Comparison of ENCODE assay signal across 1 cellular context in the genomic region with DNA sequence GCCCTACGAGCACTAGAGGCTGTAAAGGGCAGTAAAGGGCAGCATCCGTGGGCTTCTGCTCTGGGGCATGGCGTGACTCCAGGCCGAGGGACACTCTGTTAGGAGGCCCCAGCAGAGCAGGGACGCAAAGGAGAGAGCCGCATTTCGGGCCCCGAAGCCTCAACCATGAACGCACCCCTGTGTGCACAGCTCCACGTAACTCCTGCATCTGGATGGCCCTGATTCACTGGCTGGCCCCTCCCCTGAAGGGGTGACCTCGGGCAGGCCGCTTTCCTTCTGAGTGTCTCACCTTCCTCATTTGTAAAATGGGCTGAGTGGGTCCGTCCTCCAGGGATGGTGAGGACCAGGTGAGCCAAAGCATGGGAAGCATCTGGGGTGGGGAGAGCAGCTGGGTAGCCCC.
TF ChIP-seq lines count a peak whose summit lies in the region.

No MANE protein-coding gene starts in this region.

TF ChIP-seq in HepG2, 621 proteins besides CTCF, POLR2A, EP300 and RAD21:
- TF ChIP-seq HCFC1 (IDR thresholded peaks at IDR 0.05; ENCODE audit: low read depth, low read length) (no peak), ZNF577 (CRISPR knock-in tag; IDR thresholded peaks at IDR 0.05; ENCODE audit: borderline replicate concordance, low read depth) (no peak), HOXA9 (CRISPR knock-in tag; IDR thresholded peaks at IDR 0.05; ENCODE audit: borderline replicate concordance) (no peak), ZNF362 (CRISPR knock-in tag; IDR thresholded peaks at IDR 0.05; ENCODE audit: borderline replicate concordance) (no peak), CHD4 (IDR thresholded peaks at IDR 0.05; ENCODE audit: borderline replicate concordance, low read length) (no peak), SCMH1 (CRISPR knock-in tag; IDR thresholded peaks at IDR 0.05; ENCODE audit: borderline replicate concordance) (no peak), MIXL1 (CRISPR knock-in tag; IDR thresholded peaks at IDR 0.05) (no peak), ZNF207 (IDR thresholded peaks at IDR 0.05; ENCODE audit: borderline replicate concordance) (no peak), SIN3A (IDR thresholded peaks at IDR 0.05; ENCODE audit: borderline replicate concordance, low read depth, low read length) (no peak), HOXD1 (CRISPR knock-in tag; IDR thresholded peaks at IDR 0.05) (no peak)
- TF ChIP-seq, protein P1, sequence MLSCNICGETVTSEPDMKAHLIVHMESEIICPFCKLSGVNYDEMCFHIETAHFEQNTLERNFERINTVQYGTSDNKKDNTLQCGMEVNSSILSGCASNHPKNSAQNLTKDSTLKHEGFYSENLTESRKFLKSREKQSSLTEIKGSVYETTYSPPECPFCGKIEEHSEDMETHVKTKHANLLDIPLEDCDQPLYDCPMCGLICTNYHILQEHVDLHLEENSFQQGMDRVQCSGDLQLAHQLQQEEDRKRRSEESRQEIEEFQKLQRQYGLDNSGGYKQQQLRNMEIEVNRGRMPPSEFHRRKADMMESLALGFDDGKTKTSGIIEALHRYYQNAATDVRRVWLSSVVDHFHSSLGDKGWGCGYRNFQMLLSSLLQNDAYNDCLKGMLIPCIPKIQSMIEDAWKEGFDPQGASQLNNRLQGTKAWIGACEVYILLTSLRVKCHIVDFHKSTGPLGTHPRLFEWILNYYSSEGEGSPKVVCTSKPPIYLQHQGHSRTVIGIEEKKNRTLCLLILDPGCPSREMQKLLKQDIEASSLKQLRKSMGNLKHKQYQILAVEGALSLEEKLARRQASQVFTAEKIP (CRISPR knock-in tag; IDR thresholded peaks at IDR 0.05; ENCODE audit: borderline replicate concordance): no peak
